11 cellular contexts compared by ENCODE assay signal in the genomic region with DNA sequence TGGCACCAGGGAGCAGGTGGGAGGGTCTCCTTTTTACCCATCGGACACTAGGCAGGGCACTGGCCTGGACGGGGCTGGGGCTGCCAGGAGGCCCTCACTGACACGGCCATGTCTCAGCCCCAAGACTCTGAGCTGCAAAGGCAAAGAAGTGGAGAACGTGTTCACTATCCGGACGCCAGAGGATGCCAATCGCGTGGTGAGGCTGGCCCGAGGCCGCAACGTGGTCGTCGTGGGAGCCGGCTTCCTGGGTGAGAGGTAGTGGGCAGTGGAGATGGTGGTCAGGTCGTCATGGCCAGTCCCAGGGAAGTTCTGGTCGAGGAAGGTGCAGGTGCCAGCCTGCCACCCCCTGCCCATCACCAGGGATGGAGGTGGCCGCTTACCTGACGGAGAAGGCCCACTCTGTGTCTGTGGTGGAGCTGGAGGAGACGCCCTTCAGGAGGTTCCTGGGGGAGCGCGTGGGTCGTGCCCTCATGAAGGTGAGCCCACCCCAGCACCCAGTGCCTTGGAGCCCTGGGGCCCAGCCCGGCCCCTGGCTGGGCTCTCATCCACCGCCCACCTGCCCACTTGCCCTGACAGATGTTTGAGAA. TPM values are rescaled to one million over a fixed set of nuclear protein-coding genes. Genes with fewer than 3 reads are reported as not detected.
"Had no signal": no experiment of that assay in that cellular context is flagged by ENCODE, and none has a peak within 500 bp of the region (broad histone marks: within the 10 kb centered on the region; RNA-seq: fewer than 3 reads in every experiment).

No MANE protein-coding gene starts in this region.

- H3K4me3 Mint-ChIP-seq: HFFc6 had no signal

- ATAC-seq: HCT116 had no signal

- H3K4me3 ChIP-seq: GM23248, HAP-1 had no signal

- H3K27ac ChIP-seq: GM23248 had no signal

- DNase-seq: GM23248, GOT3, H7, HFFc6, IMR-90, KBM-7 had no signal

- H3K36me3 ChIP-seq: HAP-1 had no signal

- H3K9ac ChIP-seq: GM23248 had no signal

- FAIRE-seq: HTR-8/SVneo had no signal

- H2AFZ ChIP-seq: GM23248 had no signal

- H3K27ac Mint-ChIP-seq: HFFc6 had no signal

RNA-seq across cellular contexts. Expression of a gene that starts 9.3 kb away (rescaled TPM):
- total RNA-seq: H4 had no signal
- polyA plus RNA-seq: GM23248 had no signal

RNA-seq across cellular contexts. Expression of a gene that starts 56.0 kb away (rescaled TPM):
- total RNA-seq: GM23248, H4, H7, HT-29, IMR-90 had no signal
- polyA plus RNA-seq: GM23248 had no signal
